ENCODE assay signal across 1 cellular context in genomic region chr16:2513405-2514332, GRCh38.
A peak's percentile ranks its signal among the peaks of the same experiment; 100 is the strongest.
TF ChIP-seq lines count a peak whose summit lies in the region.

ATP6V0C (plus strand) TSS chr16:2513952; CDS start chr16:2514104, 152 bp downstream.

TF ChIP-seq in HepG2, 621 proteins besides CTCF, POLR2A, EP300 and RAD21 (continued from another document and continues in another):
- TF ChIP-seq GMEB2 (CRISPR knock-in tag; IDR thresholded peaks at IDR 0.05; ENCODE audit: low read depth) (no peak), MXD3 (CRISPR knock-in tag; IDR thresholded peaks at IDR 0.05) (0 out of 2 replicates have a peak, but pooled peaks have one; percentile 24), NFIC (IDR thresholded peaks at IDR 0.05; ENCODE audit: low read length) (no peak), ATAD3A (CRISPR knock-in tag; IDR thresholded peaks at IDR 0.05) (no peak), HMG20B (CRISPR knock-in tag; conservative IDR thresholded peaks at IDR 0.05) (no peak), ZNF20 (CRISPR knock-in tag; IDR thresholded peaks at IDR 0.05) (no peak), ZNF75D (CRISPR knock-in tag; IDR thresholded peaks at IDR 0.05; ENCODE audit: borderline replicate concordance) (no peak), IKZF5 (CRISPR knock-in tag; IDR thresholded peaks at IDR 0.05) (no peak), ZNF567 (CRISPR knock-in tag; IDR thresholded peaks at IDR 0.05; ENCODE audit: borderline replicate concordance) (0 out of 2 replicates have a peak, but pooled peaks have one; percentile 9), KLF12 (CRISPR knock-in tag; IDR thresholded peaks at IDR 0.05; ENCODE audit: borderline replicate concordance) (0 out of 2 replicates have a peak, but pooled peaks have one; percentile 80), KDM4B (CRISPR knock-in tag; IDR thresholded peaks at IDR 0.05) (no peak), PATZ1 (CRISPR knock-in tag; IDR thresholded peaks at IDR 0.05) (peak; percentile 2; the same call in 1 of the 2 replicates), ZNF782 (CRISPR knock-in tag; IDR thresholded peaks at IDR 0.05; ENCODE audit: borderline replicate concordance) (no peak), SNAI1 (CRISPR knock-in tag; IDR thresholded peaks at IDR 0.05; ENCODE audit: borderline replicate concordance) (no peak), ZNF660 (CRISPR knock-in tag; IDR thresholded peaks at IDR 0.05; ENCODE audit: borderline replicate concordance, low read depth) (no peak), POGZ (CRISPR knock-in tag; IDR thresholded peaks at IDR 0.05) (peak; percentile 24; the same call in 1 of the 2 replicates), ARHGAP35 (CRISPR knock-in tag; IDR thresholded peaks at IDR 0.05; ENCODE audit: borderline replicate concordance) (no peak; the same call in 1 of the 2 replicates), E2F2 (CRISPR knock-in tag; IDR thresholded peaks at IDR 0.05; ENCODE audit: borderline replicate concordance) (no peak), ZNF136 (CRISPR knock-in tag; IDR thresholded peaks at IDR 0.05; ENCODE audit: low read depth) (no peak), GABPB1 (CRISPR knock-in tag; IDR thresholded peaks at IDR 0.05) (peak; percentile 76; the same call in 1 of the 2 replicates), MBNL3 (CRISPR knock-in tag; conservative IDR thresholded peaks at IDR 0.05) (no peak), ATF7 (IDR thresholded peaks at IDR 0.05) (peak; percentile 91), ATF7 (CRISPR knock-in tag; IDR thresholded peaks at IDR 0.05) (peak; percentile 71; the same call in 1 of the 2 replicates), ZSCAN21 (CRISPR knock-in tag; IDR thresholded peaks at IDR 0.05; ENCODE audit: borderline replicate concordance) (no peak), ZNF678 (CRISPR knock-in tag; IDR thresholded peaks at IDR 0.05) (0 out of 2 replicates have a peak, but pooled peaks have one; percentile 8), HNRNPK (IDR thresholded peaks at IDR 0.05; ENCODE audit: low read depth, low read length, poor library complexity, severe bottlenecking) (peak; percentile 1), ZNF556 (CRISPR knock-in tag; IDR thresholded peaks at IDR 0.05; ENCODE audit: borderline replicate concordance) (no peak), FOXK1 (CRISPR knock-in tag; IDR thresholded peaks at IDR 0.05; ENCODE audit: borderline replicate concordance, low read depth) (peak; percentile 68; the same call in 1 of the 2 replicates), GFI1 (CRISPR knock-in tag; IDR thresholded peaks at IDR 0.05; ENCODE audit: borderline replicate concordance) (no peak), KDM6A (CRISPR knock-in tag; IDR thresholded peaks at IDR 0.05; ENCODE audit: low read depth) (0 out of 2 replicates have a peak, but pooled peaks have one; percentile 24), ELF3 (CRISPR knock-in tag; IDR thresholded peaks at IDR 0.05) (no peak), HHEX (CRISPR knock-in tag; IDR thresholded peaks at IDR 0.05) (no peak), BRF2 (CRISPR knock-in tag; IDR thresholded peaks at IDR 0.05) (no peak), LRRFIP1 (CRISPR knock-in tag; conservative IDR thresholded peaks at IDR 0.05) (no peak), ZNF572 (CRISPR knock-in tag; IDR thresholded peaks at IDR 0.05) (no peak), ZNF616 (CRISPR knock-in tag; IDR thresholded peaks at IDR 0.05; ENCODE audit: low read depth) (no peak; the same call in 1 of the 2 replicates), SRY (CRISPR knock-in tag; IDR thresholded peaks at IDR 0.05) (no peak; the same call in 1 of the 2 replicates), ZBTB25 (CRISPR knock-in tag; IDR thresholded peaks at IDR 0.05) (peak; percentile 96), ARNTL (CRISPR knock-in tag; IDR thresholded peaks at IDR 0.05) (no peak), ZNF547 (CRISPR knock-in tag; IDR thresholded peaks at IDR 0.05) (no peak), TCF12 (IDR thresholded peaks at IDR 0.05) (no peak), TCF12 (CRISPR knock-in tag; IDR thresholded peaks at IDR 0.05) (no peak), XRCC5 (optimal IDR thresholded peaks at IDR 0.05; ENCODE audit: low read length) (peak; percentile 50), CBX1 (IDR thresholded peaks at IDR 0.05; ENCODE audit: low read depth) (no peak), ZNF430 (CRISPR knock-in tag; IDR thresholded peaks at IDR 0.05) (0 out of 2 replicates have a peak, but pooled peaks have one; percentile 31), ZNF407 (CRISPR knock-in tag; IDR thresholded peaks at IDR 0.05; ENCODE audit: not compliant biosample characterization) (no peak), ATM (IDR thresholded peaks at IDR 0.05; ENCODE audit: borderline replicate concordance) (no peak)
